1 cellular context compared by ENCODE assay signal in the genomic region with DNA sequence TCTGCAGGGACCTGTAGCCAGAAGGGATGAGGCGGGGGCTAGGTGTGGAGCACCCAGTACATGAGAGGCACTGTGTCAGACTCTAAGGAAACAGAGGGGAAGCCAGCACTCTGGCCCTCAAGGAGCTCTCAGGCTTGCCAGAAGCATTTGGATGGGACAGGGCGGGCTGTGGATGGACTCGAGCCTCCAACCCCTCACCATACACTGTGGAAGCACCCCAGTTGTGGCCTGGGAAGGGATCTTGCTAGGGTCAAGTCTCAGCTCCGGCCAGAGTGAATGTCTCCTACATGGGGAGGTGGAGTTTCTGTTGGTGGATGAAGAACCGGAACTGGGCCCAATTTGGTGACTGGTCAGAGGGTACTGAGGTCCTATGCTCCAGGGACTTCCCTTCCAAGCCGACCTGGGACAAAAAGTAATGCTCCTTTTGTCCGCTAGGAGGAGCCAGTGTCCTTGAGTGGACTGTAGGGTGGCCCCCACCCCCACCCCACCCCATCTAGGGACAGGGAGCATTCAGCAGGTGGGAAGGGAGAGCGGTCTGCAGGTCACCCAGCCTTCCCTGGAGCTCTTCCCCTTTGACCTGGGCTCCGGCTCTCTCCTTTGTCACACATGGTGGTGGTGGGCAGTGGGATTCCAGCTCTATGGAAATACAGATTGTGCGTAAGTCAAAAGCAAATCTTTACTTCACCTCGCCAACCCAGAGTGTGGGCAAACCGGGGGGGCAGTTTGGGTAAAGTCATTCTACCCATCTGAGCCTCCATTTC.
TF ChIP-seq lines count a peak whose summit lies in the region.

No MANE protein-coding gene starts in this region.

TF ChIP-seq in IMR-90, 13 proteins besides CTCF, POLR2A, EP300 and RAD21 (continued from another document):
- TF ChIP-seq RCOR1 (IDR thresholded peaks at IDR 0.05; ENCODE audit: insufficient replicate concordance, low read length), result no peak
